ENCODE assay signal across 27 cellular contexts in the genomic region with DNA sequence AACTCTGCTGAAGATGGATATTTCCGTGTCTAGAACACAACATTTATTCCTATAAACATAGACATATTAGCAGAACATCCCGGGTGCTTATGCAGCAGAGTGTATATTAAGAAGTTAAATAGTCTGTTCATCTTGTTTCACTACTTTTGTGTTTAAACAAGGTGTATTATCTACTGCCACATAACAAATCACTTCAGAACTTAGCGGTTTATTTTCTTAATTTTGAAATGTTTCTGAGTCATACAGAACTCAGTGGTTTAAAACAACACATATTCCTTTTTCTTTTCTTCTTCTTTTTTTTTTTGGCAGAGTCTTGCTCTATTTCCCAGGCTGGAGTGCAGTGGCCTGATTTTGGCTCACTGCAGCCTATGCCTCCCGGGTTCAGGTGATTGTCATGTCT. TPM values are rescaled to one million over a fixed set of nuclear protein-coding genes. Genes with fewer than 3 reads are reported as not detected.
A peak's percentile ranks its signal among the peaks of the same experiment; 100 is the strongest.
DNase-seq lines count a peak whose midpoint lies in the region; ATAC-seq and TF ChIP-seq lines count a peak whose summit lies in the region.
"Had no signal": no experiment of that assay in that cellular context is flagged by ENCODE, and none has a peak within 500 bp of the region (broad histone marks: within the 10 kb centered on the region; RNA-seq: fewer than 3 reads in every experiment).

No MANE protein-coding gene starts in this region.

- TF ChIP-seq CTCF in HL-60 (IDR thresholded peaks at IDR 0.05; ENCODE audit: insufficient read depth, low read length) = no peak

- peak overlapping the region in 7 of 11 experiments; percentile 63 to 90 (median 80); a peak in 10 of 22 replicates for H3K4me2 ChIP-seq in BLaER1 treated with 17β-estradiol and CSF1 and Interleukin-3, amounts not matched to agents 10 nM and 100 nM
- H3K4me2 ChIP-seq: smooth muscle cell had no signal

- peaks cover 25 to 61% (median 49%) of the 10 kb centered on the region in 10 experiments for H3K4me1 ChIP-seq in BLaER1 treated with 17β-estradiol and CSF1 and Interleukin-3, amounts not matched to agents 10 nM and 100 nM
- H3K4me1 ChIP-seq: breast epithelium, testis had no signal

- peaks cover 60% of the 10 kb centered on the region for H3K36me3 Mint-ChIP-seq in T-helper 1 cell treated with Interleukin-12 subunit alpha and Interleukin-12 subunit beta and Interleukin-4 antibody, amounts not matched to agents 30 μg/mL and 1 μg/mL, for 36 hours (ENCODE audit: low read depth)
- peaks cover 77% of the 10 kb centered on the region for H3K36me3 Mint-ChIP-seq in activated T-helper 17 cell treated with anti-CD3 and anti-CD28 coated beads, Interleukin-2, amount 50 U/mL, for 72 hours (ENCODE audit: low read depth)

- DNase-seq in T-helper 1 cell = no peak
- no peak for DNase-seq in HL-60 (ENCODE audit: low read depth in 1 of 2, low spot score in 1 of 2)
- no peak for DNase-seq in HT-29 (ENCODE audit: low spot score)
- DNase-seq in retina = no peak
- DNase-seq: activated CD4-positive, CD25-positive, alpha-beta regulatory T cell; activated T-cell treated with anti-CD3 and anti-CD28 coated beads, Interleukin-2, amount 50 U/mL, for 1 hour; foreskin melanocyte; heart left ventricle; islet precursor cell; left lung; NCI-H1417; NCI-H2081; NCI-H748 treated with DMSO at 0.1 percent for 48 hours; ovary; SIG-M5; stimulated activated CD4-positive, alpha-beta T cell treated with anti-CD3 and anti-CD28 coated beads, Interleukin-1b, Interleukin-23, amount 100 ng/mL, for 48 hours; SW 1271; testis had no signal

- no peaks in the 10 kb centered on the region for H3K27me3 ChIP-seq in BLaER1 treated with 17β-estradiol and CSF1 and Interleukin-3, amounts not matched to agents 10 nM and 100 nM
- H3K27me3 ChIP-seq in HL-60 (ENCODE audit: insufficient read depth, poor library complexity, severe bottlenecking) = no peaks in the 10 kb centered on the region
- H3K27me3 ChIP-seq: breast epithelium, heart left ventricle, left lung, ovary, testis had no signal

- peak overlapping the region in 1 of 11 experiments; percentile 72; a peak in 1 of 22 replicates for H3K9ac ChIP-seq in BLaER1 treated with 17β-estradiol and CSF1 and Interleukin-3, amounts not matched to agents 10 nM and 100 nM

- peaks cover 81 to 91% (median 85%) of the 10 kb centered on the region in 11 experiments for H3K36me3 ChIP-seq in BLaER1 treated with 17β-estradiol and CSF1 and Interleukin-3, amounts not matched to agents 10 nM and 100 nM
- H3K36me3 ChIP-seq: breast epithelium, ovary had no signal

- H3K4me1 Mint-ChIP-seq in T-helper 1 cell treated with Interleukin-12 subunit alpha and Interleukin-12 subunit beta and Interleukin-4 antibody, amounts not matched to agents 30 μg/mL and 1 μg/mL, for 36 hours (ENCODE audit: low read depth) = peaks cover 49% of the 10 kb centered on the region
- peaks cover 46% of the 10 kb centered on the region for H3K4me1 Mint-ChIP-seq in activated T-helper 17 cell treated with anti-CD3 and anti-CD28 coated beads, Interleukin-2, amount 50 U/mL, for 72 hours

- peak overlapping the region in 9 of 11 experiments; percentile 81 to 95 (median 91); a peak in 17 of 22 replicates for H3K27ac ChIP-seq in BLaER1 treated with 17β-estradiol and CSF1 and Interleukin-3, amounts not matched to agents 10 nM and 100 nM
- H3K27ac ChIP-seq in HL-60 (replicated peaks) = peak overlapping the region; percentile 97
- H3K27ac ChIP-seq: breast epithelium, ovary, testis had no signal

- H3K4me3 ChIP-seq in BLaER1 treated with 17β-estradiol and CSF1 and Interleukin-3, amounts not matched to agents 10 nM and 100 nM = no peak overlapping the region
- no peak overlapping the region for H3K4me3 ChIP-seq in HL-60 (replicated peaks; ENCODE audit: insufficient read depth, low read length)
- H3K4me3 ChIP-seq: breast epithelium, heart left ventricle, K562, left lung, ovary, smooth muscle cell, testis had no signal

- H4K20me1 ChIP-seq in BLaER1 treated with 17β-estradiol and CSF1 and Interleukin-3, amounts not matched to agents 10 nM and 100 nM = no peaks in the 10 kb centered on the region

- no peak overlapping the region for H3K4me3 Mint-ChIP-seq in T-helper 1 cell treated with Interleukin-12 subunit alpha and Interleukin-12 subunit beta and Interleukin-4 antibody, amounts not matched to agents 30 μg/mL and 1 μg/mL, for 36 hours
- H3K4me3 Mint-ChIP-seq in activated T-helper 17 cell treated with anti-CD3 and anti-CD28 coated beads, Interleukin-2, amount 50 U/mL, for 72 hours = peak overlapping the region; percentile 86
- H3K4me3 Mint-ChIP-seq: memory B cell; stimulated activated naive CD8-positive, alpha-beta T cell treated with anti-CD3 and anti-CD28 coated beads, Interleukin-15, Interleukin-2, amounts not matched to agents 100 ng/mL and 50 ng/mL, for 24 hours had no signal

- H3K27me3 Mint-ChIP-seq in T-helper 1 cell treated with Interleukin-12 subunit alpha and Interleukin-12 subunit beta and Interleukin-4 antibody, amounts not matched to agents 30 μg/mL and 1 μg/mL, for 36 hours (ENCODE audit: low read depth) = no peaks in the 10 kb centered on the region
- H3K27me3 Mint-ChIP-seq in activated T-helper 17 cell treated with anti-CD3 and anti-CD28 coated beads, Interleukin-2, amount 50 U/mL, for 72 hours = no peaks in the 10 kb centered on the region
- H3K27me3 Mint-ChIP-seq: memory B cell; stimulated activated naive CD8-positive, alpha-beta T cell treated with anti-CD3 and anti-CD28 coated beads, Interleukin-15, Interleukin-2, amounts not matched to agents 100 ng/mL and 50 ng/mL, for 24 hours had no signal

- no peaks in the 10 kb centered on the region for H3K9me3 Mint-ChIP-seq in T-helper 1 cell treated with Interleukin-12 subunit alpha and Interleukin-12 subunit beta and Interleukin-4 antibody, amounts not matched to agents 30 μg/mL and 1 μg/mL, for 36 hours
- H3K9me3 Mint-ChIP-seq in activated T-helper 17 cell treated with anti-CD3 and anti-CD28 coated beads, Interleukin-2, amount 50 U/mL, for 72 hours = no peaks in the 10 kb centered on the region
- H3K9me3 Mint-ChIP-seq: stimulated activated naive CD8-positive, alpha-beta T cell treated with anti-CD3 and anti-CD28 coated beads, Interleukin-15, Interleukin-2, amounts not matched to agents 100 ng/mL and 50 ng/mL, for 24 hours had no signal

- ATAC-seq in activated T-helper 17 cell treated with anti-CD3 and anti-CD28 coated beads, Interleukin-2, amount 50 U/mL, for 72 hours (replicated peaks) = no peak
- no peak for ATAC-seq in HG03159 (IDR thresholded peaks at IDR 0.05; ENCODE audit: unreplicated experiment)
- ATAC-seq: K562 had no signal

- H3K9me3 ChIP-seq in BLaER1 treated with 17β-estradiol and CSF1 and Interleukin-3, amounts not matched to agents 10 nM and 100 nM (replicated peaks in 1 of 11) = peaks cover 0 to 7% (median 0%) of the 10 kb centered on the region in 11 experiments; a peak in 1 of 22 replicates
- H3K9me3 ChIP-seq: breast epithelium, heart left ventricle, left lung, ovary, testis had no signal

- peak overlapping the region; percentile 66 for H3K27ac Mint-ChIP-seq in T-helper 1 cell treated with Interleukin-12 subunit alpha and Interleukin-12 subunit beta and Interleukin-4 antibody, amounts not matched to agents 30 μg/mL and 1 μg/mL, for 36 hours
- H3K27ac Mint-ChIP-seq in activated T-helper 17 cell treated with anti-CD3 and anti-CD28 coated beads, Interleukin-2, amount 50 U/mL, for 72 hours = peak overlapping the region; percentile 36
- H3K27ac Mint-ChIP-seq: memory B cell had no signal

RNA-seq across cellular contexts. Expression of a gene that starts 25.8 kb away (rescaled TPM):
- total RNA-seq in activated T-helper 17 cell treated with anti-CD3 and anti-CD28 coated beads, Interleukin-2, amount 50 U/mL, for 72 hours = 10 to 100 TPM; 15.6 to 32.0 TPM
- 29.6 and 31.6 TPM in 2 replicates for total RNA-seq in HT-29 (2014; rRNA removed; shearing (Covaris generic))

RNA-seq across cellular contexts. Expression of a gene that starts 35.8 kb away (rescaled TPM):
- total RNA-seq in activated T-helper 17 cell treated with anti-CD3 and anti-CD28 coated beads, Interleukin-2, amount 50 U/mL, for 72 hours = 10 to 100 TPM; 20.4 to 38.7 TPM
- 37.9 and 40.4 TPM in 2 replicates for total RNA-seq in HT-29 (2014; rRNA removed; shearing (Covaris generic))

RNA-seq across cellular contexts. Expression of a gene that starts 48.9 kb away (rescaled TPM):
- 100 to 1,000 TPM; 141 to 239 TPM for total RNA-seq in activated T-helper 17 cell treated with anti-CD3 and anti-CD28 coated beads, Interleukin-2, amount 50 U/mL, for 72 hours
- total RNA-seq in HT-29 (2014; rRNA removed; shearing (Covaris generic)) = 142 and 156 TPM in 2 replicates

RNA-seq across cellular contexts. Expression of a gene that starts 49.1 kb away (rescaled TPM):
- total RNA-seq in activated T-helper 17 cell treated with anti-CD3 and anti-CD28 coated beads, Interleukin-2, amount 50 U/mL, for 72 hours = 100 to 1,000 TPM in 1 of 2 donors, 10 to 100 TPM in 1; 93.8 to 155 TPM
- 52.5 and 53.3 TPM in 2 replicates for total RNA-seq in HT-29 (2014; rRNA removed; shearing (Covaris generic))
